ENCODE assay signal across 8 cellular contexts in the genomic region with DNA sequence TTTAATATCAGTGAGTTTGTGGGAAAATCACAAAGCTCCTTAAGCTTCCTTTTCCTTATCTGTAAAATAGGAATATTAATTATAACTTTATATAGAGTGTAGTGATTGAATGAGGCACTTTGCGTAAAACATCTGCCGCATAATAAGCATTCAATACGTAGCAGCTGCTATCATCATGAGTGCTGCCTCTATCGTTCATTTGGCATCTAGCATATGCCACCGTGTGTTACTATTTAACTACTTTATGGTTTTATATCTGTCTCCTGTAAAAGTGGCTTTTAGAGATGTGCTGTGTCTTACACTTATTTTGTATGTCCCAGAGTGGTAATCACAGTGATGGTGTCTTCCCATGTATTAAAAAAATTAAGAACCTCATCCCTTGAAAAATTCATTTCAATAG.
"Had no signal": no experiment of that assay in that cellular context is flagged by ENCODE, and none has a peak within 500 bp of the region (broad histone marks: within the 10 kb centered on the region; RNA-seq: fewer than 3 reads in every experiment).

No MANE protein-coding gene starts in this region.

- DNase-seq: GDM1, GF-D8 had no signal

- ATAC-seq: GM12878 had no signal

- H3K4me3 ChIP-seq: GM12878 had no signal

- FAIRE-seq: G401.6, GM12878, GM12891, GM12892, GM18507, GM19239 had no signal
